Comparison of ENCODE assay signal across 1 cellular context in the genomic region with DNA sequence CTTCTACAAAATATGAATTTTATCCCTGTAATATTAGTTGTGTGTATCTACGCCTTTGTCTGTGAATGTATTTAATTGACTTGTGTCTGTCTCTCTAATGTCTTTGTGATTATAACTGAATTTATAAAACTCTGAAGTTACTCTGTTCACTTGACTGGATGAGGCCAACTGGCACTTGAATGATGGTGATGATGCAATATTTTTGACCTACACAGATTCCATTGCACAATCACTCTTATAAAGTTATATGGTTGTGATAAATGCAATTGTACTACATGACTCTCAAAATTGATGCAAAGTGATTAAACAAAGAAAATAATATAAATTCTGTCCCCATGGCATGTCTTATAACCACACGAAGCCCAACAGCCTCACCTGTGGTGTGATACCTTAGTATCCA.
A peak's percentile ranks its signal among the peaks of the same experiment; 100 is the strongest.
TF ChIP-seq lines count a peak whose summit lies in the region.

No MANE protein-coding gene starts in this region.

TF ChIP-seq in HepG2, 621 proteins besides CTCF, POLR2A, EP300 and RAD21 (continued from another document):
- TF ChIP-seq DRAP1 (CRISPR knock-in tag; IDR thresholded peaks at IDR 0.05) (no peak), NR3C1 (CRISPR knock-in tag; IDR thresholded peaks at IDR 0.05) (no peak), ATF7 (IDR thresholded peaks at IDR 0.05) (peak; percentile 71), ATF7 (CRISPR knock-in tag; IDR thresholded peaks at IDR 0.05) (no peak), ARID4A (CRISPR knock-in tag; IDR thresholded peaks at IDR 0.05; ENCODE audit: borderline replicate concordance) (no peak), ZNF234 (CRISPR knock-in tag; conservative IDR thresholded peaks at IDR 0.05) (no peak), DZIP1 (CRISPR knock-in tag; IDR thresholded peaks at IDR 0.05) (no peak), HMG20B (CRISPR knock-in tag; conservative IDR thresholded peaks at IDR 0.05) (no peak), RXRA (CRISPR knock-in tag; IDR thresholded peaks at IDR 0.05) (no peak), ZNF768 (CRISPR knock-in tag; IDR thresholded peaks at IDR 0.05) (no peak), SAFB2 (CRISPR knock-in tag; IDR thresholded peaks at IDR 0.05; ENCODE audit: borderline replicate concordance, low read depth) (no peak), E2F2 (CRISPR knock-in tag; IDR thresholded peaks at IDR 0.05; ENCODE audit: borderline replicate concordance) (no peak), CC2D1A (CRISPR knock-in tag; IDR thresholded peaks at IDR 0.05) (no peak), ZFP36 (IDR thresholded peaks at IDR 0.05; ENCODE audit: borderline replicate concordance, low read depth, low read length, partially characterized antibody) (no peak), TRIM22 (IDR thresholded peaks at IDR 0.05) (no peak), SMC3 (IDR thresholded peaks at IDR 0.05; ENCODE audit: low read length) (peak; percentile 9; the same call in 1 of the 2 replicates)
